Comparison of ENCODE assay signal across 1 cellular context in the genomic region with DNA sequence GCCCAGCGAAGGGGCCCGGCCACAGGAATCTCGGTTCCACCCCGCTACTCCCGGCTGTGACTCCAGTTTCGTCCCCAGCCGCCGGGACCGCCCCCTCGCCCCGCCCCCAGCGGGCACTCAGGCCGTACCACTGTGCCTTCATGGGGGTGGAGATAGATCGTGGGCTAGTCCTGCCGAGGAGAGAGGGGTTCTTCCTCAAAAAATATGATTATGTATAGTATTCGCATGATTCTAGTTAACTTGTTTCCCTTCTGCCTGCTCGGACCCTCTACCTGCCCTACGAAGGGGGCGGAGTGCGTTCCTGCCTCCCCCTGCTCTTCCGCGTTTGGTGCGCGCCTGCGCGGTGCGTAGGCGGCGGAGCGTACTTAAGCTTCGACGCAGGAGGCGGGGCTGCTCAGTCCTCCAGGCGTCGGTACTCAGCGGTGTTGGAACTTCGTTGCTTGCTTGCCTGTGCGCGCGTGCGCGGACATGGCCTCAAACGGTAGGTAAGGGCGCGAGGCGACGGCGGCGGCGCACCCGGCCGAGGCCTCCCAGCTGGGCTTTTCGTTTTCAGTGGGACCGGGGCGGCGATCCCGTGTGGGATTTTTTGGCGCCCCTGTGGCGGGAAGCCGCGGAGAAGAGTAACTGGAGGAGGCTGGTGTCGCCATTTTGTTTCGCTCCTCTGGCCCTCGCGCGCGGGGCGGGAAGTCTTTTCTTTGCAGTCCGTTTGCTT.
TF ChIP-seq lines count a peak whose summit lies in the region.

Gene FUS (plus strand): TSS at position 393 of the 712 bp plus-strand sequence. CDS start 76 bp downstream, at position 469.

TF ChIP-seq in HepG2, 621 proteins besides CTCF, POLR2A, EP300 and RAD21 (continued from another document and continues in another):
- TF ChIP-seq MLX (CRISPR knock-in tag; IDR thresholded peaks at IDR 0.05) (peak; percentile 56), ARID4A (CRISPR knock-in tag; IDR thresholded peaks at IDR 0.05; ENCODE audit: borderline replicate concordance) (peak; percentile 98; the same call in 1 of the 2 replicates), ZNF510 (CRISPR knock-in tag; IDR thresholded peaks at IDR 0.05; ENCODE audit: low read depth) (peak; percentile 98), IRF2 (CRISPR knock-in tag; IDR thresholded peaks at IDR 0.05) (no peak; the same call in 1 of the 2 replicates), NCOA2 (CRISPR knock-in tag; IDR thresholded peaks at IDR 0.05) (peak; percentile 67), FOXA1 (IDR thresholded peaks at IDR 0.05) (no peak), FOXA1 (CRISPR knock-in tag; IDR thresholded peaks at IDR 0.05) (peak; percentile 60), ZFP41 (CRISPR knock-in tag; IDR thresholded peaks at IDR 0.05; ENCODE audit: borderline replicate concordance) (peak; percentile 95), ZNF367 (CRISPR knock-in tag; IDR thresholded peaks at IDR 0.05; ENCODE audit: borderline replicate concordance) (0 out of 2 replicates have a peak, but pooled peaks have one; percentile 73), ZNF274 (CRISPR knock-in tag; IDR thresholded peaks at IDR 0.05) (peak; percentile 94), ARNT (IDR thresholded peaks at IDR 0.05) (no peak), SPEN (CRISPR knock-in tag; IDR thresholded peaks at IDR 0.05; ENCODE audit: low read depth) (peak; percentile 15), MIXL1 (CRISPR knock-in tag; IDR thresholded peaks at IDR 0.05) (peak; percentile 87; the same call in 1 of the 2 replicates), ZNF749 (CRISPR knock-in tag; IDR thresholded peaks at IDR 0.05; ENCODE audit: borderline replicate concordance) (peak; percentile 12; the same call in 1 of the 2 replicates), IKZF1 (IDR thresholded peaks at IDR 0.05) (no peak), KAT8 (CRISPR knock-in tag; IDR thresholded peaks at IDR 0.05) (peak; percentile 87), GATAD2A (CRISPR knock-in tag; IDR thresholded peaks at IDR 0.05) (peak; percentile 39), ZNF616 (CRISPR knock-in tag; IDR thresholded peaks at IDR 0.05; ENCODE audit: low read depth) (peak; percentile 94), KAT2B (IDR thresholded peaks at IDR 0.05; ENCODE audit: borderline replicate concordance, low read depth, low read length) (no peak), THAP7 (CRISPR knock-in tag; IDR thresholded peaks at IDR 0.05) (peak; percentile 89), HBP1 (CRISPR knock-in tag; IDR thresholded peaks at IDR 0.05; ENCODE audit: low read depth) (no peak), PHF21A (CRISPR knock-in tag; IDR thresholded peaks at IDR 0.05) (no peak)
- TF ChIP-seq, protein P1, sequence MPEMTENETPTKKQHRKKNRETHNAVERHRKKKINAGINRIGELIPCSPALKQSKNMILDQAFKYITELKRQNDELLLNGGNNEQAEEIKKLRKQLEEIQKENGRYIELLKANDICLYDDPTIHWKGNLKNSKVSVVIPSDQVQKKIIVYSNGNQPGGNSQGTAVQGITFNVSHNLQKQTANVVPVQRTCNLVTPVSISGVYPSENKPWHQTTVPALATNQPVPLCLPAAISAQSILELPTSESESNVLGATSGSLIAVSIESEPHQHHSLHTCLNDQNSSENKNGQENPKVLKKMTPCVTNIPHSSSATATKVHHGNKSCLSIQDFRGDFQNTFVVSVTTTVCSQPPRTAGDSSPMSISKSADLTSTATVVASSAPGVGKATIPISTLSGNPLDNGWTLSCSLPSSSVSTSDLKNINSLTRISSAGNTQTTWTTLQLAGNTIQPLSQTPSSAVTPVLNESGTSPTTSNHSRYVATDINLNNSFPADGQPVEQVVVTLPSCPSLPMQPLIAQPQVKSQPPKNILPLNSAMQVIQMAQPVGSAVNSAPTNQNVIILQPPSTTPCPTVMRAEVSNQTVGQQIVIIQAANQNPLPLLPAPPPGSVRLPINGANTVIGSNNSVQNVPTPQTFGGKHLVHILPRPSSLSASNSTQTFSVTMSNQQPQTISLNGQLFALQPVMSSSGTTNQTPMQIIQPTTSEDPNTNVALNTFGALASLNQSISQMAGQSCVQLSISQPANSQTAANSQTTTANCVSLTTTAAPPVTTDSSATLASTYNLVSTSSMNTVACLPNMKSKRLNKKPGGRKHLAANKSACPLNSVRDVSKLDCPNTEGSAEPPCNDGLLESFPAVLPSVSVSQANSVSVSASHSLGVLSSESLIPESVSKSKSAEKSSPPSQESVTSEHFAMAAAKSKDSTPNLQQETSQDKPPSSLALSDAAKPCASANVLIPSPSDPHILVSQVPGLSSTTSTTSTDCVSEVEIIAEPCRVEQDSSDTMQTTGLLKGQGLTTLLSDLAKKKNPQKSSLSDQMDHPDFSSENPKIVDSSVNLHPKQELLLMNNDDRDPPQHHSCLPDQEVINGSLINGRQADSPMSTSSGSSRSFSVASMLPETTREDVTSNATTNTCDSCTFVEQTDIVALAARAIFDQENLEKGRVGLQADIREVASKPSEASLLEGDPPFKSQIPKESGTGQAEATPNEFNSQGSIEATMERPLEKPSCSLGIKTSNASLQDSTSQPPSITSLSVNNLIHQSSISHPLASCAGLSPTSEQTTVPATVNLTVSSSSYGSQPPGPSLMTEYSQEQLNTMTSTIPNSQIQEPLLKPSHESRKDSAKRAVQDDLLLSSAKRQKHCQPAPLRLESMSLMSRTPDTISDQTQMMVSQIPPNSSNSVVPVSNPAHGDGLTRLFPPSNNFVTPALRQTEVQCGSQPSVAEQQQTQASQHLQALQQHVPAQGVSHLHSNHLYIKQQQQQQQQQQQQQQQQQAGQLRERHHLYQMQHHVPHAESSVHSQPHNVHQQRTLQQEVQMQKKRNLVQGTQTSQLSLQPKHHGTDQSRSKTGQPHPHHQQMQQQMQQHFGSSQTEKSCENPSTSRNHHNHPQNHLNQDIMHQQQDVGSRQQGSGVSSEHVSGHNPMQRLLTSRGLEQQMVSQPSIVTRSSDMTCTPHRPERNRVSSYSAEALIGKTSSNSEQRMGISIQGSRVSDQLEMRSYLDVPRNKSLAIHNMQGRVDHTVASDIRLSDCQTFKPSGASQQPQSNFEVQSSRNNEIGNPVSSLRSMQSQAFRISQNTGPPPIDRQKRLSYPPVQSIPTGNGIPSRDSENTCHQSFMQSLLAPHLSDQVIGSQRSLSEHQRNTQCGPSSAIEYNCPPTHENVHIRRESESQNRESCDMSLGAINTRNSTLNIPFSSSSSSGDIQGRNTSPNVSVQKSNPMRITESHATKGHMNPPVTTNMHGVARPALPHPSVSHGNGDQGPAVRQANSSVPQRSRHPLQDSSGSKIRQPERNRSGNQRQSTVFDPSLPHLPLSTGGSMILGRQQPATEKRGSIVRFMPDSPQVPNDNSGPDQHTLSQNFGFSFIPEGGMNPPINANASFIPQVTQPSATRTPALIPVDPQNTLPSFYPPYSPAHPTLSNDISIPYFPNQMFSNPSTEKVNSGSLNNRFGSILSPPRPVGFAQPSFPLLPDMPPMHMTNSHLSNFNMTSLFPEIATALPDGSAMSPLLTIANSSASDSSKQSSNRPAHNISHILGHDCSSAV (CRISPR knock-in tag; IDR thresholded peaks at IDR 0.05; ENCODE audit: borderline replicate concordance): no peak
- TF ChIP-seq, protein P2, sequence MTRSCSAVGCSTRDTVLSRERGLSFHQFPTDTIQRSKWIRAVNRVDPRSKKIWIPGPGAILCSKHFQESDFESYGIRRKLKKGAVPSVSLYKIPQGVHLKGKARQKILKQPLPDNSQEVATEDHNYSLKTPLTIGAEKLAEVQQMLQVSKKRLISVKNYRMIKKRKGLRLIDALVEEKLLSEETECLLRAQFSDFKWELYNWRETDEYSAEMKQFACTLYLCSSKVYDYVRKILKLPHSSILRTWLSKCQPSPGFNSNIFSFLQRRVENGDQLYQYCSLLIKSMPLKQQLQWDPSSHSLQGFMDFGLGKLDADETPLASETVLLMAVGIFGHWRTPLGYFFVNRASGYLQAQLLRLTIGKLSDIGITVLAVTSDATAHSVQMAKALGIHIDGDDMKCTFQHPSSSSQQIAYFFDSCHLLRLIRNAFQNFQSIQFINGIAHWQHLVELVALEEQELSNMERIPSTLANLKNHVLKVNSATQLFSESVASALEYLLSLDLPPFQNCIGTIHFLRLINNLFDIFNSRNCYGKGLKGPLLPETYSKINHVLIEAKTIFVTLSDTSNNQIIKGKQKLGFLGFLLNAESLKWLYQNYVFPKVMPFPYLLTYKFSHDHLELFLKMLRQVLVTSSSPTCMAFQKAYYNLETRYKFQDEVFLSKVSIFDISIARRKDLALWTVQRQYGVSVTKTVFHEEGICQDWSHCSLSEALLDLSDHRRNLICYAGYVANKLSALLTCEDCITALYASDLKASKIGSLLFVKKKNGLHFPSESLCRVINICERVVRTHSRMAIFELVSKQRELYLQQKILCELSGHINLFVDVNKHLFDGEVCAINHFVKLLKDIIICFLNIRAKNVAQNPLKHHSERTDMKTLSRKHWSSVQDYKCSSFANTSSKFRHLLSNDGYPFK (CRISPR knock-in tag; IDR thresholded peaks at IDR 0.05; ENCODE audit: borderline replicate concordance): peak; percentile 97
- TF ChIP-seq, protein P3, sequence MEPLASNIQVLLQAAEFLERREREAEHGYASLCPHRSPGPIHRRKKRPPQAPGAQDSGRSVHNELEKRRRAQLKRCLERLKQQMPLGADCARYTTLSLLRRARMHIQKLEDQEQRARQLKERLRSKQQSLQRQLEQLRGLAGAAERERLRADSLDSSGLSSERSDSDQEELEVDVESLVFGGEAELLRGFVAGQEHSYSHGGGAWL (CRISPR knock-in tag; IDR thresholded peaks at IDR 0.05): peak; percentile 73
- TF ChIP-seq, protein P4, sequence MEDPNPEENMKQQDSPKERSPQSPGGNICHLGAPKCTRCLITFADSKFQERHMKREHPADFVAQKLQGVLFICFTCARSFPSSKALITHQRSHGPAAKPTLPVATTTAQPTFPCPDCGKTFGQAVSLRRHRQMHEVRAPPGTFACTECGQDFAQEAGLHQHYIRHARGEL (CRISPR knock-in tag; IDR thresholded peaks at IDR 0.05): 0 out of 2 replicates have a peak, but pooled peaks have one; percentile 8
- TF ChIP-seq, protein P5, sequence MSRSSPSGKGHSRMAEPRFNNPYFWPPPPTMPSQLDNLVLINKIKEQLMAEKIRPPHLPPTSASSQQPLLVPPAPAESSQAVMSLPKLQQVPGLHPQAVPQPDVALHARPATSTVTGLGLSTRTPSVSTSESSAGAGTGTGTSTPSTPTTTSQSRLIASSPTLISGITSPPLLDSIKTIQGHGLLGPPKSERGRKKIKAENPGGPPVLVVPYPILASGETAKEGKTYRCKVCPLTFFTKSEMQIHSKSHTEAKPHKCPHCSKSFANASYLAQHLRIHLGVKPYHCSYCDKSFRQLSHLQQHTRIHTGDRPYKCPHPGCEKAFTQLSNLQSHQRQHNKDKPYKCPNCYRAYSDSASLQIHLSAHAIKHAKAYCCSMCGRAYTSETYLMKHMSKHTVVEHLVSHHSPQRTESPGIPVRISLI (CRISPR knock-in tag; IDR thresholded peaks at IDR 0.05; ENCODE audit: borderline replicate concordance): peak; percentile 44; the same call in 1 of the 2 replicates
